In the genomic region with DNA sequence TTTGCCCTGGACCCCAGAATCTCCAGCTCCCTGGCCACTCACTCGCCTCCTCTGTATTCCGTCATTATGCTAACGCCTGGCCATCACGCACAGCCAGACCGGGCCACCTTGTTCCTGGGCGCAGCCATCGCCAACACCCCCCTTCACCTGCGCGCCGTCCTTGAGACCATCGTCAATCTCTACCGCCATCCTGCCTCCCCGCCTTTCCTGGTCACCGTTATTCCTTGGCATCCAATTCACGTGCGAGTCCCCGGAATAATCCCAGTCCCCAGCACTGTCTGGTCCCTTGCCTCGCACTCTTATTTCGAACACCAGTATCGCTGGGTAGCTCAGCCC, we compare ENCODE assay signal across 1 cellular context.
TF ChIP-seq lines count a peak whose summit lies in the region.

No MANE protein-coding gene starts in this region.

TF ChIP-seq in HEK293, 187 proteins besides CTCF, POLR2A, EP300 and RAD21 (continued from another document):
- TF ChIP-seq, protein P1, sequence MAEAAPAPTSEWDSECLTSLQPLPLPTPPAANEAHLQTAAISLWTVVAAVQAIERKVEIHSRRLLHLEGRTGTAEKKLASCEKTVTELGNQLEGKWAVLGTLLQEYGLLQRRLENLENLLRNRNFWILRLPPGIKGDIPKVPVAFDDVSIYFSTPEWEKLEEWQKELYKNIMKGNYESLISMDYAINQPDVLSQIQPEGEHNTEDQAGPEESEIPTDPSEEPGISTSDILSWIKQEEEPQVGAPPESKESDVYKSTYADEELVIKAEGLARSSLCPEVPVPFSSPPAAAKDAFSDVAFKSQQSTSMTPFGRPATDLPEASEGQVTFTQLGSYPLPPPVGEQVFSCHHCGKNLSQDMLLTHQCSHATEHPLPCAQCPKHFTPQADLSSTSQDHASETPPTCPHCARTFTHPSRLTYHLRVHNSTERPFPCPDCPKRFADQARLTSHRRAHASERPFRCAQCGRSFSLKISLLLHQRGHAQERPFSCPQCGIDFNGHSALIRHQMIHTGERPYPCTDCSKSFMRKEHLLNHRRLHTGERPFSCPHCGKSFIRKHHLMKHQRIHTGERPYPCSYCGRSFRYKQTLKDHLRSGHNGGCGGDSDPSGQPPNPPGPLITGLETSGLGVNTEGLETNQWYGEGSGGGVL (tag by site-specific recombination; IDR thresholded peaks at IDR 0.05): peak; percentile 22; the same call in 1 of the 2 replicates
- 0 out of 2 replicates have a peak, but pooled peaks have one; percentile 19 for TF ChIP-seq ZSCAN23 (tag by site-specific recombination; IDR thresholded peaks at IDR 0.05)
- TF ChIP-seq, protein P2, sequence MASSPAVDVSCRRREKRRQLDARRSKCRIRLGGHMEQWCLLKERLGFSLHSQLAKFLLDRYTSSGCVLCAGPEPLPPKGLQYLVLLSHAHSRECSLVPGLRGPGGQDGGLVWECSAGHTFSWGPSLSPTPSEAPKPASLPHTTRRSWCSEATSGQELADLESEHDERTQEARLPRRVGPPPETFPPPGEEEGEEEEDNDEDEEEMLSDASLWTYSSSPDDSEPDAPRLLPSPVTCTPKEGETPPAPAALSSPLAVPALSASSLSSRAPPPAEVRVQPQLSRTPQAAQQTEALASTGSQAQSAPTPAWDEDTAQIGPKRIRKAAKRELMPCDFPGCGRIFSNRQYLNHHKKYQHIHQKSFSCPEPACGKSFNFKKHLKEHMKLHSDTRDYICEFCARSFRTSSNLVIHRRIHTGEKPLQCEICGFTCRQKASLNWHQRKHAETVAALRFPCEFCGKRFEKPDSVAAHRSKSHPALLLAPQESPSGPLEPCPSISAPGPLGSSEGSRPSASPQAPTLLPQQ (tag by site-specific recombination; IDR thresholded peaks at IDR 0.05): 0 out of 2 replicates have a peak, but pooled peaks have one; percentile 84
- no peak for TF ChIP-seq ZNF274 (IDR thresholded peaks at IDR 0.05; ENCODE audit: low read length)
- no peak for TF ChIP-seq ZNF274 (tag by site-specific recombination; IDR thresholded peaks at IDR 0.05; ENCODE audit: borderline replicate concordance)
- no peak for TF ChIP-seq ZNF292 (tag by site-specific recombination; IDR thresholded peaks at IDR 0.05; ENCODE audit: borderline replicate concordance, low read depth)
- TF ChIP-seq, protein P3, sequence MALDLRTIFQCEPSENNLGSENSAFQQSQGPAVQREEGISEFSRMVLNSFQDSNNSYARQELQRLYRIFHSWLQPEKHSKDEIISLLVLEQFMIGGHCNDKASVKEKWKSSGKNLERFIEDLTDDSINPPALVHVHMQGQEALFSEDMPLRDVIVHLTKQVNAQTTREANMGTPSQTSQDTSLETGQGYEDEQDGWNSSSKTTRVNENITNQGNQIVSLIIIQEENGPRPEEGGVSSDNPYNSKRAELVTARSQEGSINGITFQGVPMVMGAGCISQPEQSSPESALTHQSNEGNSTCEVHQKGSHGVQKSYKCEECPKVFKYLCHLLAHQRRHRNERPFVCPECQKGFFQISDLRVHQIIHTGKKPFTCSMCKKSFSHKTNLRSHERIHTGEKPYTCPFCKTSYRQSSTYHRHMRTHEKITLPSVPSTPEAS (tag by site-specific recombination; IDR thresholded peaks at IDR 0.05): no peak
- no peak for TF ChIP-seq ZNF747 (tag by site-specific recombination; IDR thresholded peaks at IDR 0.05)
- TF ChIP-seq YY2 (tag by site-specific recombination; IDR thresholded peaks at IDR 0.05): peak; percentile 83
- TF ChIP-seq, protein P4, sequence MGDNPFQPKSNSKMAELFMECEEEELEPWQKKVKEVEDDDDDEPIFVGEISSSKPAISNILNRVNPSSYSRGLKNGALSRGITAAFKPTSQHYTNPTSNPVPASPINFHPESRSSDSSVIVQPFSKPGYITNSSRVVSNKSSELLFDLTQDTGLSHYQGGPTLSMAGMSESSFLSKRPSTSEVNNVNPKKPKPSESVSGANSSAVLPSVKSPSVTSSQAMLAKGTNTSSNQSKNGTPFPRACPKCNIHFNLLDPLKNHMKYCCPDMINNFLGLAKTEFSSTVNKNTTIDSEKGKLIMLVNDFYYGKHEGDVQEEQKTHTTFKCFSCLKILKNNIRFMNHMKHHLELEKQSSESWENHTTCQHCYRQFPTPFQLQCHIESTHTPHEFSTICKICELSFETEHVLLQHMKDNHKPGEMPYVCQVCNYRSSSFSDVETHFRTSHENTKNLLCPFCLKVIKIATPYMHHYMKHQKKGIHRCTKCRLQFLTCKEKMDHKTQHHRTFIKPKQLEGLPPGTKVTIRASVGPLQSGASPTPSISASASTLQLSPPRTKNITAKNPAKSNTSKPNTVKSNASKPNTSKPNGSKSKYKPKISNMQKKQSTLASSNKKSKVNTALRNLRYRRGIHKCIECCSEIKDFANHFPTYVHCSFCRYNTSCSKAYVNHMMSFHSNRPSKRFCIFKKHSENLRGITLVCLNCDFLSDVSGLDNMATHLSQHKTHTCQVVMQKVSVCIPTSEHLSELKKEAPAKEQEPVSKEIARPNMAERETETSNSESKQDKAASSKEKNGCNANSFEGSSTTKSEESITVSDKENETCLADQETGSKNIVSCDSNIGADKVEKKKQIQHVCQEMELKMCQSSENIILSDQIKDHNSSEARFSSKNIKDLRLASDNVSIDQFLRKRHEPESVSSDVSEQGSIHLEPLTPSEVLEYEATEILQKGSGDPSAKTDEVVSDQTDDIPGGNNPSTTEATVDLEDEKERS (tag by site-specific recombination; IDR thresholded peaks at IDR 0.05): no peak
- TF ChIP-seq ZNF792 (tag by site-specific recombination; IDR thresholded peaks at IDR 0.05): no peak
- no peak for TF ChIP-seq ZNF837 (tag by site-specific recombination; IDR thresholded peaks at IDR 0.05)
- 0 out of 2 replicates have a peak, but pooled peaks have one; percentile 10 for TF ChIP-seq ZSCAN16 (tag by site-specific recombination; IDR thresholded peaks at IDR 0.05)
- TF ChIP-seq ZNF558 (tag by site-specific recombination; IDR thresholded peaks at IDR 0.05): no peak
- no peak for TF ChIP-seq ZNF768 (tag by site-specific recombination; IDR thresholded peaks at IDR 0.05)
- TF ChIP-seq, protein P5, sequence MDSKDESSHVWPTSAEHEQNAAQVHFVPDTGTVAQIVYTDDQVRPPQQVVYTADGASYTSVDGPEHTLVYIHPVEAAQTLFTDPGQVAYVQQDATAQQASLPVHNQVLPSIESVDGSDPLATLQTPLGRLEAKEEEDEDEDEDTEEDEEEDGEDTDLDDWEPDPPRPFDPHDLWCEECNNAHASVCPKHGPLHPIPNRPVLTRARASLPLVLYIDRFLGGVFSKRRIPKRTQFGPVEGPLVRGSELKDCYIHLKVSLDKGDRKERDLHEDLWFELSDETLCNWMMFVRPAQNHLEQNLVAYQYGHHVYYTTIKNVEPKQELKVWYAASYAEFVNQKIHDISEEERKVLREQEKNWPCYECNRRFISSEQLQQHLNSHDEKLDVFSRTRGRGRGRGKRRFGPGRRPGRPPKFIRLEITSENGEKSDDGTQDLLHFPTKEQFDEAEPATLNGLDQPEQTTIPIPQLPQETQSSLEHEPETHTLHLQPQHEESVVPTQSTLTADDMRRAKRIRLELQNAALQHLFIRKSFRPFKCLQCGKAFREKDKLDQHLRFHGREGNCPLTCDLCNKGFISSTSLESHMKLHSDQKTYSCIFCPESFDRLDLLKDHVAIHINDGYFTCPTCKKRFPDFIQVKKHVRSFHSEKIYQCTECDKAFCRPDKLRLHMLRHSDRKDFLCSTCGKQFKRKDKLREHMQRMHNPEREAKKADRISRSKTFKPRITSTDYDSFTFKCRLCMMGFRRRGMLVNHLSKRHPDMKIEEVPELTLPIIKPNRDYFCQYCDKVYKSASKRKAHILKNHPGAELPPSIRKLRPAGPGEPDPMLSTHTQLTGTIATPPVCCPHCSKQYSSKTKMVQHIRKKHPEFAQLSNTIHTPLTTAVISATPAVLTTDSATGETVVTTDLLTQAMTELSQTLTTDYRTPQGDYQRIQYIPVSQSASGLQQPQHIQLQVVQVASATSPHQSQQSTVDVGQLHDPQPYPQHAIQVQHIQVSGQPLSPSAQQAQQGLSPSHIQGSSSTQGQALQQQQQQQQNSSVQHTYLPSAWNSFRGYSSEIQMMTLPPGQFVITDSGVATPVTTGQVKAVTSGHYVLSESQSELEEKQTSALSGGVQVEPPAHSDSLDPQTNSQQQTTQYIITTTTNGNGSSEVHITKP (tag by site-specific recombination; IDR thresholded peaks at IDR 0.05): peak; percentile 77
- no peak for TF ChIP-seq MEIS1 (CRISPR knock-in tag; IDR thresholded peaks at IDR 0.05; ENCODE audit: borderline replicate concordance)
- TF ChIP-seq ZNF473 (tag by site-specific recombination; IDR thresholded peaks at IDR 0.05): no peak
- TF ChIP-seq, protein P6, sequence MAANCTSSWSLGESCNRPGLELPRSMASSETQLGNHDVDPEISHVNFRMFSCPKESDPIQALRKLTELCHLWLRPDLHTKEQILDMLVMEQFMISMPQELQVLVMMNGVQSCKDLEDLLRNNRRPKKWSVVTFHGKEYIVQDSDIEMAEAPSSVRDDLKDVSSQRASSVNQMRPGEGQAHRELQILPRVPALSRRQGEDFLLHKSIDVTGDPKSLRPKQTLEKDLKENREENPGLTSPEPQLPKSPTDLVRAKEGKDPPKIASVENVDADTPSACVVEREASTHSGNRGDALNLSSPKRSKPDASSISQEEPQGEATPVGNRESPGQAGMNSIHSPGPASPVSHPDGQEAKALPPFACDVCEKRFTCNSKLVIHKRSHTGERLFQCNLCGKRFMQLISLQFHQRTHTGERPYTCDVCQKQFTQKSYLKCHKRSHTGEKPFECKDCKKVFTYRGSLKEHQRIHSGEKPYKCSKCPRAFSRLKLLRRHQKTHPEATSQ (tag by site-specific recombination; IDR thresholded peaks at IDR 0.05): 0 out of 2 replicates have a peak, but pooled peaks have one; percentile 18
- no peak for TF ChIP-seq ZNF214 (tag by site-specific recombination; IDR thresholded peaks at IDR 0.05; ENCODE audit: borderline replicate concordance)
- TF ChIP-seq ZNF596 (tag by site-specific recombination; IDR thresholded peaks at IDR 0.05): no peak
- TF ChIP-seq ZBTB48 (tag by site-specific recombination; IDR thresholded peaks at IDR 0.05): peak; percentile 84
- TF ChIP-seq ZNF76 (tag by site-specific recombination; IDR thresholded peaks at IDR 0.05; ENCODE audit: borderline replicate concordance, low read depth): no peak
- 0 out of 2 replicates have a peak, but pooled peaks have one; percentile 34 for TF ChIP-seq KLF16 (tag by site-specific recombination; IDR thresholded peaks at IDR 0.05)
- TF ChIP-seq ZNF416 (tag by site-specific recombination; IDR thresholded peaks at IDR 0.05): no peak
- no peak for TF ChIP-seq GLIS1 (tag by site-specific recombination; IDR thresholded peaks at IDR 0.05)
